9 cellular contexts compared by ENCODE assay signal in genomic region chr19:40611096-40611495, GRCh38. TPM values are rescaled to one million over a fixed set of nuclear protein-coding genes. Genes with fewer than 3 reads are reported as not detected.
DNase-seq lines count a peak whose midpoint lies in the region; ATAC-seq and TF ChIP-seq lines count a peak whose summit lies in the region.
"Had no signal": no experiment of that assay in that cellular context is flagged by ENCODE, and none has a peak within 500 bp of the region (broad histone marks: within the 10 kb centered on the region; RNA-seq: fewer than 3 reads in every experiment).

No MANE protein-coding gene starts in this region.

- no peak for TF ChIP-seq CTCF in OCI-LY3 (IDR thresholded peaks at IDR 0.05; ENCODE audit: low read depth, low read length)
- TF ChIP-seq CTCF in chondrocyte (IDR thresholded peaks at IDR 0.05) = no peak
- no peak for TF ChIP-seq CTCF in neural crest cell (conservative IDR thresholded peaks at IDR 0.05)

- no peaks in the 10 kb centered on the region for H3K27me3 Mint-ChIP-seq in chondrocyte (ENCODE audit: low read depth)
- H3K27me3 Mint-ChIP-seq in neural crest cell (ENCODE audit: low read depth) = peaks cover 84% of the 10 kb centered on the region

- H3K36me3 Mint-ChIP-seq in chondrocyte (ENCODE audit: low read depth) (no peaks in the 10 kb centered on the region), neural crest cell (ENCODE audit: low read depth) (peaks cover 10% of the 10 kb centered on the region)

- no peaks in the 10 kb centered on the region for H3K9me3 Mint-ChIP-seq in chondrocyte (ENCODE audit: low read depth)
- H3K9me3 Mint-ChIP-seq in neural crest cell = no peaks in the 10 kb centered on the region

- H3K79me2 ChIP-seq in OCI-LY3 (ENCODE audit: low read length) = no peaks in the 10 kb centered on the region

- no peaks in the 10 kb centered on the region for H4K20me1 ChIP-seq in OCI-LY3 (ENCODE audit: insufficient read depth, low read length)

- no peaks in the 10 kb centered on the region for H3K9me3 ChIP-seq in OCI-LY3 (ENCODE audit: insufficient read depth, low read length)

- no peak overlapping the region for H2AFZ ChIP-seq in OCI-LY3 (ENCODE audit: low read depth, low read length)

- H3K4me3 ChIP-seq in OCI-LY3 (ENCODE audit: low read length) = peak overlapping the region; percentile 77; the same call in 1 of the 2 replicates

- H3K4me1 ChIP-seq in OCI-LY3 (ENCODE audit: low read length) = peaks cover 18% of the 10 kb centered on the region

- H3K4me1 Mint-ChIP-seq in chondrocyte (ENCODE audit: low read depth) (peaks cover 36% of the 10 kb centered on the region), neural crest cell (peaks cover 41% of the 10 kb centered on the region)

- H3K4me3 Mint-ChIP-seq in chondrocyte (ENCODE audit: unreplicated experiment) = no peak overlapping the region
- peak overlapping the region; percentile 14 for H3K4me3 Mint-ChIP-seq in neural crest cell

- H3K36me3 ChIP-seq in OCI-LY3 (replicated peaks; ENCODE audit: low read depth, low read length) = no peaks in the 10 kb centered on the region

- no peaks in the 10 kb centered on the region for H3K27me3 ChIP-seq in OCI-LY3 (ENCODE audit: low read depth, low read length)

- peak overlapping the region; percentile 78 for H3K4me2 ChIP-seq in OCI-LY3 (ENCODE audit: low read length)

- no peak overlapping the region for H3K27ac ChIP-seq in OCI-LY3 (ENCODE audit: low read length)

- no peak for ATAC-seq in HG02571 (IDR thresholded peaks at IDR 0.05; ENCODE audit: unreplicated experiment)

- no peak overlapping the region for H3K9ac ChIP-seq in OCI-LY3 (ENCODE audit: low read length)

- peak; percentile 78 for DNase-seq in COLO668 (lab: John Stamatoyannopoulos, UW; ENCODE audit: unreplicated experiment)
- DNase-seq in chondrocyte (ENCODE audit: low spot score) = peak; percentile 87
- DNase-seq in neural crest cell (ENCODE audit: low read depth, low spot score) = no peak
- no peak for DNase-seq in germinal center (ENCODE audit: low spot score)
- DNase-seq in pons (ENCODE audit: low spot score) = no peak
- DNase-seq in activated gamma-delta T cell treated with Interleukin-2 at 50 U/mL for 16 hours = no peak
- DNase-seq: NCI-H2107 had no signal

- H3K27ac Mint-ChIP-seq in chondrocyte (ENCODE audit: unreplicated experiment) = no peak overlapping the region
- H3K27ac Mint-ChIP-seq in neural crest cell (ENCODE audit: unreplicated experiment) = no peak overlapping the region

RNA-seq across cellular contexts. Expression of gene LTBP4, which starts 9.9 kb away (rescaled TPM):
- total RNA-seq in chondrocyte (161 to 311 TPM (median 163 TPM) in 3 replicates), neural crest cell (125 TPM in 2 replicates)

RNA-seq across cellular contexts. Expression of gene SHKBP1, which starts 34.4 kb away (rescaled TPM):
- total RNA-seq in chondrocyte = 40.9 to 47.8 TPM (median 46.8 TPM) in 3 replicates
- 72.0 and 76.3 TPM in 2 replicates for total RNA-seq in neural crest cell

Comparison
In these comparisons a context has a peak if more than half of its experiments do, and no peak if none do; other contexts are left out.
1. DNase-seq: peak in COLO668 (single experiment) and chondrocyte (single experiment); none in neural crest cell (single experiment), germinal center (single experiment), pons (single experiment) and activated gamma-delta T cell treated with Interleukin-2 at 50 U/mL for 16 hours (single experiment).